ENCODE assay signal across 8 cellular contexts in the genomic region with DNA sequence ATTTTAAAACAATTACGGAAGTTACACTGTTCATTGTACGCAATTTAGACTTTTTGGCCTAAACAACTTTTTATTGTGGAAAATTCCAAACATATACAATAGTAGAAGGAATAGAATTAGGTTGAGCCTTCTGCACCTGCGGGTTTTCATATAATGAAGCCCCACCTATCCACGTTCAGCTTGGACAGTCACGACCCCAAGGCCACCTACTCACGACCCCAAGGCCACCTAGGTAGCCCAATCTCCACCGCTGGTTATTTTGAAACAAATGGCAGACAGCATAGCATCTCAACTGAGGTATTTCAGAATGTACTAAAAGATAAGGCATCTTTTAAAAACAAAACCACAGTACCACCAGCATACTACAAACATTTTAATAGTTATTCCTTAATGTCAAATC. TPM values are rescaled to one million over a fixed set of nuclear protein-coding genes. Genes with fewer than 3 reads are reported as not detected.
A peak's percentile ranks its signal among the peaks of the same experiment; 100 is the strongest.
DNase-seq lines count a peak whose midpoint lies in the region; ATAC-seq and TF ChIP-seq lines count a peak whose summit lies in the region.

No MANE protein-coding gene starts in this region.

- H3K36me3 ChIP-seq in CD8-positive, alpha-beta T cell (ENCODE audit: insufficient read depth, low read length): peaks cover 3% of the 10 kb centered on the region
- no peaks in the 10 kb centered on the region for H3K36me3 ChIP-seq in PC-9 (ENCODE audit: low read depth)

- H2AFZ ChIP-seq in PC-9: peak overlapping the region; percentile 82

- ATAC-seq in CD8-positive, alpha-beta T cell: no peak
- no peak for ATAC-seq in HG02678 (IDR thresholded peaks at IDR 0.05; ENCODE audit: unreplicated experiment)

- H3K27ac ChIP-seq in CD8-positive, alpha-beta T cell (ENCODE audit: low read depth, low read length): peak overlapping the region; percentile 92
- H3K27ac ChIP-seq in PC-9: no peak overlapping the region

- H3K9me2 ChIP-seq in PC-9 (ENCODE audit: insufficient read depth): no peaks in the 10 kb centered on the region

- no peaks in the 10 kb centered on the region for H4K20me1 ChIP-seq in PC-9 (ENCODE audit: insufficient read depth)

- H3K27ac Mint-ChIP-seq in CD8-positive, alpha-beta T cell: peak overlapping the region; percentile 98
- H3K27ac Mint-ChIP-seq in endothelial cell (ENCODE audit: unreplicated experiment): no peak overlapping the region
- peak overlapping the region; percentile 96 for H3K27ac Mint-ChIP-seq in osteocyte (ENCODE audit: unreplicated experiment)

- no peaks in the 10 kb centered on the region for H3K27me3 ChIP-seq in CD8-positive, alpha-beta T cell (ENCODE audit: insufficient read depth, low read length)
- H3K27me3 ChIP-seq in PC-9 (ENCODE audit: insufficient read depth, low read depth): no peaks in the 10 kb centered on the region

- peaks cover 74% of the 10 kb centered on the region for H3K4me1 Mint-ChIP-seq in CD8-positive, alpha-beta T cell (ENCODE audit: low read depth)
- H3K4me1 Mint-ChIP-seq in endothelial cell (ENCODE audit: unreplicated experiment) (peaks cover 8% of the 10 kb centered on the region), osteocyte (ENCODE audit: unreplicated experiment) (peaks cover 53% of the 10 kb centered on the region)

- peak overlapping the region; percentile 92 for H3K4me2 ChIP-seq in PC-9

- H3K4me1 ChIP-seq in CD8-positive, alpha-beta T cell (ENCODE audit: insufficient read depth, low read length): peaks cover 70% of the 10 kb centered on the region
- peaks cover 24% of the 10 kb centered on the region for H3K4me1 ChIP-seq in PC-9 (replicated peaks; ENCODE audit: insufficient read depth)

- intact Hi-C loops in CD8-positive, alpha-beta T cell (cut with DNase I, micrococcal nuclease): loop anchor here (1.0 to 2.0 kb wide), 5 partner anchors 10 to 57 kb away; a partner anchor contains a TSS
- intact Hi-C loops in PC-9 (cut with micrococcal nuclease; ENCODE audit: unreplicated experiment): loop anchor here (10.0 kb wide), 1 partner anchor 305 kb away; no protein-coding TSS in a partner anchor

- H3K36me3 Mint-ChIP-seq in CD8-positive, alpha-beta T cell: peaks cover 63% of the 10 kb centered on the region
- no peaks in the 10 kb centered on the region for H3K36me3 Mint-ChIP-seq in endothelial cell (ENCODE audit: low read depth, unreplicated experiment)
- H3K36me3 Mint-ChIP-seq in osteocyte (ENCODE audit: unreplicated experiment): no peaks in the 10 kb centered on the region

- no peaks in the 10 kb centered on the region for H3K79me2 ChIP-seq in PC-9 (ENCODE audit: low read depth)

- H3K4me3 ChIP-seq in CD8-positive, alpha-beta T cell (ENCODE audit: low read depth, low read length): peak overlapping the region; percentile 98
- H3K4me3 ChIP-seq in PC-9: peak overlapping the region; percentile 66

- no TSS peak for BruUV-seq in PC-9 (replicated peaks; lab: Mats Ljungman, UMichigan)

- no peaks in the 10 kb centered on the region for H3K27me3 Mint-ChIP-seq in CD8-positive, alpha-beta T cell (ENCODE audit: low read depth)
- H3K27me3 Mint-ChIP-seq in endothelial cell (ENCODE audit: unreplicated experiment) (peaks cover 13% of the 10 kb centered on the region), osteocyte (ENCODE audit: unreplicated experiment) (no peaks in the 10 kb centered on the region)

- H3F3A ChIP-seq in PC-9 (ENCODE audit: insufficient read depth, low read depth): peaks cover 22% of the 10 kb centered on the region; the same call in 1 of the 2 replicates

- POLR2A ChIA-PET in CD8-positive, alpha-beta T cell (lab: Charles Lee): interaction anchor here (0.6 to 2.7 kb wide), 29 partner anchors 8 to 137 kb away, joined by 3 to 34 read pairs (median 7); no protein-coding TSS in a partner anchor
- POLR2A ChIA-PET in PC-9 (lab: Charles Lee; ENCODE audit: unreplicated experiment): interaction anchor here (0.9 kb wide), 1 partner anchor 11 kb away, joined by 4 read pairs; no protein-coding TSS in a partner anchor

- H3K4me3 Mint-ChIP-seq in CD8-positive, alpha-beta T cell: peak overlapping the region; percentile 100
- H3K4me3 Mint-ChIP-seq in endothelial cell (ENCODE audit: unreplicated experiment) (peak overlapping the region; percentile 89), osteocyte (ENCODE audit: unreplicated experiment) (peak overlapping the region; percentile 98)

- H3K9me3 ChIP-seq in CD8-positive, alpha-beta T cell (ENCODE audit: low read length): no peaks in the 10 kb centered on the region
- no peaks in the 10 kb centered on the region for H3K9me3 ChIP-seq in PC-9 (ENCODE audit: insufficient read depth, low read depth)

- CTCF ChIA-PET in CD8-positive, alpha-beta T cell (lab: Charles Lee): interaction anchor here (1.1 to 10.3 kb wide), 6 partner anchors 10 to 56 kb away, joined by 3 to 117 read pairs (median 7); no protein-coding TSS in a partner anchor
- CTCF ChIA-PET in PC-9 (lab: Charles Lee): no interaction called here

- no peak for DNase-seq in CD8-positive, alpha-beta T cell
- no peak for DNase-seq in PC-9
- DNase-seq in endothelial cell (ENCODE audit: low spot score): no peak
- DNase-seq in osteocyte (ENCODE audit: extremely low spot score, unreplicated experiment): no peak
- DNase-seq in medulla oblongata (ENCODE audit: extremely low spot score): no peak
- no peak for DNase-seq in COLO829 (ENCODE audit: low spot score)
- DNase-seq in NCI-H2196 treated with DMSO at 0.1 percent for 48 hours (lab: John Stamatoyannopoulos, UW; ENCODE audit: unreplicated experiment): no peak

- no peak for TF ChIP-seq CTCF in CD8-positive, alpha-beta T cell (IDR thresholded peaks at IDR 0.05)
- TF ChIP-seq CTCF in PC-9 (conservative IDR thresholded peaks at IDR 0.05) (no peak), endothelial cell (IDR thresholded peaks at IDR 0.05; ENCODE audit: unreplicated experiment) (no peak), osteocyte (IDR thresholded peaks at IDR 0.05) (no peak)

- no peaks in the 10 kb centered on the region for H3K9me3 Mint-ChIP-seq in CD8-positive, alpha-beta T cell
- no peaks in the 10 kb centered on the region for H3K9me3 Mint-ChIP-seq in endothelial cell (ENCODE audit: unreplicated experiment)
- no peaks in the 10 kb centered on the region for H3K9me3 Mint-ChIP-seq in osteocyte (ENCODE audit: unreplicated experiment)

RNA-seq across cellular contexts. Expression of a gene that starts 0.6 kb away (rescaled TPM):
- 100 to 1,000 TPM; 670 to 690 TPM for total RNA-seq in CD8-positive, alpha-beta T cell
- total RNA-seq in PC-9 (2021): 21.9 and 29.7 TPM in 2 replicates
- 2.4 TPM for total RNA-seq in endothelial cell (ENCODE audit: unreplicated experiment)
- 21.1 and 24.7 TPM in 2 replicates for total RNA-seq in osteocyte

RNA-seq across cellular contexts. Expression of a gene that starts 28.2 kb away (rescaled TPM):
- total RNA-seq in CD8-positive, alpha-beta T cell: under 1 TPM in 1 of 2 experiments, not detected in 1; 0.19 TPM
- total RNA-seq in PC-9 (2021) (not detected in 2 replicates), endothelial cell (ENCODE audit: unreplicated experiment) (7.8 TPM), osteocyte (not detected in 2 replicates)

RNA-seq across cellular contexts. Expression of a gene that starts 58.0 kb away (rescaled TPM):
- 100 to 1,000 TPM; 191 to 201 TPM for total RNA-seq in CD8-positive, alpha-beta T cell
- 23.5 and 35.3 TPM in 2 replicates for total RNA-seq in PC-9 (2021)
- 60.8 TPM for total RNA-seq in endothelial cell (ENCODE audit: unreplicated experiment)
- total RNA-seq in osteocyte: 251 and 285 TPM in 2 replicates

Comparison
In these comparisons a context has a peak if more than half of its experiments do, and no peak if none do; other contexts are left out.
1. RNA of a gene that starts 0.6 kb away (total RNA-seq): 670 to 690 TPM in CD8-positive, alpha-beta T cell; 21.9 to 29.7 TPM in PC-9, 21.1 to 24.7 TPM in osteocyte and 2.4 TPM in endothelial cell (single experiment); every median in the first group is over 10 times any median in the second.
2. Peak in every context shown above with its lines, with median percentiles within 50 percentile points of each other: H3K4me3 Mint-ChIP-seq.